23 cellular contexts compared by ENCODE assay signal in genomic region chr12:32834122-32834521, GRCh38.
DNase-seq lines count a peak whose midpoint lies in the region; ATAC-seq and TF ChIP-seq lines count a peak whose summit lies in the region.
"Had no signal": no experiment of that assay in that cellular context is flagged by ENCODE, and none has a peak within 500 bp of the region (broad histone marks: within the 10 kb centered on the region; RNA-seq: fewer than 3 reads in every experiment).

No MANE protein-coding gene starts in this region.

- no peak overlapping the region for H4K8ac ChIP-seq in H9 (replicated peaks; ENCODE audit: insufficient read length, low read depth, low read length)

- H3K9me3 ChIP-seq in heart left ventricle, result no peaks in the 10 kb centered on the region
- no peaks in the 10 kb centered on the region for H3K9me3 ChIP-seq in right cardiac atrium (ENCODE audit: control insufficient read depth, low read length)
- no peaks in the 10 kb centered on the region for H3K9me3 ChIP-seq in Caco-2
- no peaks in the 10 kb centered on the region for H3K9me3 ChIP-seq in H9 (ENCODE audit: control insufficient read depth, low read depth, low read length)
- no peaks in the 10 kb centered on the region for H3K9me3 ChIP-seq in colonic mucosa
- H3K9me3 ChIP-seq: A549, BE2C had no signal

- H3K56ac ChIP-seq in H9 (ENCODE audit: insufficient read length, low read depth, low read length), result no peak overlapping the region

- no peak overlapping the region for H2BK15ac ChIP-seq in H9 (ENCODE audit: low read depth, low read length)

- H3K79me2 ChIP-seq in H9 (ENCODE audit: insufficient read depth, low read length), result no peaks in the 10 kb centered on the region

- peak in 2 of 4 donors; percentile 15 to 55 for ATAC-seq in heart left ventricle
- ATAC-seq in right cardiac atrium, result no peak
- peak; percentile 60; the same call in 1 of the 2 replicates for ATAC-seq in WTC11
- ATAC-seq in left colon, result no peak
- ATAC-seq in HG02870 (IDR thresholded peaks at IDR 0.05; ENCODE audit: unreplicated experiment), result no peak
- ATAC-seq: A549, HCT116 had no signal

- H3K4me3 Mint-ChIP-seq in Caco-2 (ENCODE audit: unreplicated experiment) (no peak overlapping the region), H9 (no peak overlapping the region), WTC11 (no peak overlapping the region)
- H3K4me3 Mint-ChIP-seq: CD14-positive monocyte; CD4-positive, alpha-beta T cell; CD8-positive, alpha-beta memory T cell had no signal

- H3K4ac ChIP-seq in H9 (ENCODE audit: low read depth, low read length), result no peak overlapping the region

- H3K27me3 Mint-ChIP-seq in Caco-2 (ENCODE audit: insufficient read depth, unreplicated experiment), result no peaks in the 10 kb centered on the region
- H3K27me3 Mint-ChIP-seq in H9 (ENCODE audit: low read depth), result no peaks in the 10 kb centered on the region
- no peaks in the 10 kb centered on the region for H3K27me3 Mint-ChIP-seq in WTC11 (ENCODE audit: low read depth)
- H3K27me3 Mint-ChIP-seq: CD8-positive, alpha-beta memory T cell had no signal

- H3K27ac ChIP-seq in heart left ventricle, result peak overlapping the region in 8 of 12 donors; percentile 11 to 58 (median 26)
- no peak overlapping the region for H3K27ac ChIP-seq in right cardiac atrium (ENCODE audit: low read length)
- H3K27ac ChIP-seq in H9 (ENCODE audit: insufficient read length, low read depth, low read length), result no peak overlapping the region
- H3K27ac ChIP-seq in colonic mucosa, result no peak overlapping the region
- H3K27ac ChIP-seq: A549; BLaER1 treated with 17β-estradiol and CSF1 and Interleukin-3, amounts not matched to agents 10 nM and 100 nM had no signal

- POLR2A ChIA-PET in Caco-2 (lab: Charles Lee) (no interaction called here), WTC11 (lab: Charles Lee) (no interaction called here)

- H2BK20ac ChIP-seq in H9 (ENCODE audit: low read depth, low read length, poor library complexity, severe bottlenecking), result no peak overlapping the region

- no peak overlapping the region for H2BK12ac ChIP-seq in H9 (ENCODE audit: insufficient read length, low read depth, low read length)

- no peaks in the 10 kb centered on the region for H3K27me3 ChIP-seq in heart left ventricle
- no peaks in the 10 kb centered on the region for H3K27me3 ChIP-seq in right cardiac atrium (ENCODE audit: control insufficient read depth, insufficient read depth)
- H3K27me3 ChIP-seq in Caco-2 (replicated peaks; ENCODE audit: control insufficient read depth, insufficient read depth, low read length), result no peaks in the 10 kb centered on the region
- H3K27me3 ChIP-seq in H9 (ENCODE audit: insufficient read depth, low read length), result no peaks in the 10 kb centered on the region
- no peaks in the 10 kb centered on the region for H3K27me3 ChIP-seq in colonic mucosa
- H3K27me3 ChIP-seq: BE2C; BLaER1 treated with 17β-estradiol and CSF1 and Interleukin-3, amounts not matched to agents 10 nM and 100 nM had no signal

- peaks cover 16% of the 10 kb centered on the region for H3K4me1 Mint-ChIP-seq in Caco-2 (ENCODE audit: low read depth, unreplicated experiment)
- H3K4me1 Mint-ChIP-seq in H9, result peaks cover 23 to 29% of the 10 kb centered on the region in 2 experiments
- peaks cover 31% of the 10 kb centered on the region for H3K4me1 Mint-ChIP-seq in WTC11
- H3K4me1 Mint-ChIP-seq: CD14-positive monocyte; CD8-positive, alpha-beta memory T cell had no signal

- H3K27ac Mint-ChIP-seq in Caco-2 (ENCODE audit: unreplicated experiment) (peak overlapping the region; percentile 54), H9 (peak overlapping the region; percentile 3 to 62 (median 45); a peak in 5 of 7 replicates), WTC11 (peak overlapping the region; percentile 48)
- H3K27ac Mint-ChIP-seq: CD4-positive, alpha-beta T cell; CD8-positive, alpha-beta memory T cell had no signal

- no TSS peak for BruUV-seq in Caco-2 (replicated peaks; lab: Mats Ljungman, UMichigan)

- DNase-seq in heart left ventricle, result no peak
- DNase-seq in right cardiac atrium, result no peak
- DNase-seq in Caco-2, result no peak
- no peak for DNase-seq in H9
- no peak for DNase-seq in WTC11 (ENCODE audit: low spot score)
- DNase-seq in left colon, result no peak
- DNase-seq in colonic mucosa, result no peak
- DNase-seq: 8988T; ACHN; AML-193; BE2C; Calu3; CD4-positive, alpha-beta T cell; CD8-positive, alpha-beta memory T cell; DMS53; DMS79 treated with DMSO at 0.1 percent for 48 hours; GF-D8; H7 had no signal

- no peak overlapping the region for H2AFZ ChIP-seq in H9 (ENCODE audit: low read length)

- H3K4me2 ChIP-seq in H9 (ENCODE audit: insufficient read depth, insufficient read length, low read length), result no peak overlapping the region
- H3K4me2 ChIP-seq: A549; BLaER1 treated with 17β-estradiol and CSF1 and Interleukin-3, amounts not matched to agents 10 nM and 100 nM had no signal

- no peaks in the 10 kb centered on the region for H3K23me2 ChIP-seq in H9 (ENCODE audit: insufficient read length, low read depth, low read length, poor library complexity, severe bottlenecking)

- no peak overlapping the region for H4K5ac ChIP-seq in H9 (ENCODE audit: insufficient read length, low read depth, low read length)

- no peaks in the 10 kb centered on the region for H3K9me3 Mint-ChIP-seq in Caco-2 (ENCODE audit: unreplicated experiment)
- no peaks in the 10 kb centered on the region for H3K9me3 Mint-ChIP-seq in H9
- H3K9me3 Mint-ChIP-seq in WTC11, result peaks cover 9% of the 10 kb centered on the region
- H3K9me3 Mint-ChIP-seq: CD14-positive monocyte; CD4-positive, alpha-beta T cell had no signal

- H3K4me1 ChIP-seq in heart left ventricle (peaks cover 0 to 21% (median 0%) of the 10 kb centered on the region in 12 donors), right cardiac atrium (ENCODE audit: control insufficient read depth, insufficient read depth, low read length) (no peaks in the 10 kb centered on the region), Caco-2 (peaks cover 9% of the 10 kb centered on the region), H9 (ENCODE audit: insufficient read depth, low read length) (peaks cover 6% of the 10 kb centered on the region; the same call in 1 of the 2 replicates), colonic mucosa (no peaks in the 10 kb centered on the region)
- H3K4me1 ChIP-seq: A549; BE2C; BLaER1 treated with 17β-estradiol and CSF1 and Interleukin-3, amounts not matched to agents 10 nM and 100 nM had no signal

- H3K18ac ChIP-seq in H9 (ENCODE audit: insufficient read length, low read depth, low read length), result no peak overlapping the region

- WGBS in heart left ventricle, 4 donors, result 45 to 54% (median 53%) methylated on average over 2 of the region's 2 CpGs
- WGBS in right cardiac atrium, result 78% methylated on average over 2 of the region's 2 CpGs
- WGBS in H9 (ENCODE audit: extremely low coverage, insufficient read length, low lambda C conversion rate), result no CpG with 5 or more reads among the region's 2 CpGs

- TF ChIP-seq POLR2A in heart left ventricle (IDR thresholded peaks at IDR 0.05), result peak in 1 of 2 donors; percentile 22

- no peaks in the 10 kb centered on the region for H3K79me1 ChIP-seq in H9 (ENCODE audit: insufficient read depth, low read depth, low read length, poor library complexity, severe bottlenecking)

- H3T11ph ChIP-seq in H9 (ENCODE audit: low read length), result no peak overlapping the region

- no peak overlapping the region for H3K4me3 ChIP-seq in heart left ventricle
- H3K4me3 ChIP-seq in right cardiac atrium (ENCODE audit: low read length), result no peak overlapping the region
- no peak overlapping the region for H3K4me3 ChIP-seq in Caco-2 (ENCODE audit: low read depth, low read length)
- no peak overlapping the region for H3K4me3 ChIP-seq in colonic mucosa
- H3K4me3 ChIP-seq: A549; BLaER1 treated with 17β-estradiol and CSF1 and Interleukin-3, amounts not matched to agents 10 nM and 100 nM had no signal

- TF ChIP-seq CTCF in heart left ventricle (IDR thresholded peaks at IDR 0.05) (no peak), Caco-2 (IDR thresholded peaks at IDR 0.05; ENCODE audit: insufficient read depth in 1 of 2, low read depth in 1 of 2, low read length in 1 of 2, severe bottlenecking in 1 of 2, unreplicated experiment in 1 of 2) (no peak), H9 (conservative IDR thresholded peaks at IDR 0.05) (no peak), WTC11 (IDR thresholded peaks at IDR 0.05) (no peak), colonic mucosa (IDR thresholded peaks at IDR 0.05) (no peak)

- no peak overlapping the region for H4K91ac ChIP-seq in H9 (ENCODE audit: insufficient read length, low read depth, low read length)

- H2AK5ac ChIP-seq in H9 (ENCODE audit: insufficient read length, low read length), result no peak overlapping the region

- intact Hi-C loops in heart left ventricle (cut with DNase I), result no loop called here
- intact Hi-C loops in right cardiac atrium (cut with DNase I), result no loop called here
- intact Hi-C loops in Caco-2 (cut with micrococcal nuclease; ENCODE audit: unreplicated experiment), result no loop called here
- intact Hi-C loops in left colon (cut with DNase I, micrococcal nuclease), result no loop called here
- intact Hi-C loops in colonic mucosa (cut with DNase I), result no loop called here

- H3K36me3 Mint-ChIP-seq in Caco-2 (ENCODE audit: insufficient read depth, unreplicated experiment) (peaks cover 99% of the 10 kb centered on the region), H9 (ENCODE audit: insufficient read depth in 1 of 3, low read depth in 3 of 3) (peaks cover 0 to 11% (median 0%) of the 10 kb centered on the region in 3 experiments; a peak in 2 of 7 replicates), WTC11 (peaks cover 11% of the 10 kb centered on the region)
- H3K36me3 Mint-ChIP-seq: CD8-positive, alpha-beta memory T cell had no signal

- H3K14ac ChIP-seq in H9 (ENCODE audit: insufficient read depth, low read length), result no peak overlapping the region

- CTCF ChIA-PET in Caco-2 (lab: Charles Lee), result no interaction called here
- CTCF ChIA-PET in WTC11 (lab: Charles Lee), result no interaction called here

- H4K20me1 ChIP-seq in H9 (ENCODE audit: control insufficient read depth, insufficient read depth, insufficient read length), result no peaks in the 10 kb centered on the region
- H4K20me1 ChIP-seq: BLaER1 treated with 17β-estradiol and CSF1 and Interleukin-3, amounts not matched to agents 10 nM and 100 nM had no signal

- no peak overlapping the region for H2BK120ac ChIP-seq in H9 (ENCODE audit: low read depth, low read length, poor library complexity, severe bottlenecking)

- peaks cover 0 to 40% (median 0%) of the 10 kb centered on the region in 9 donors for H3K36me3 ChIP-seq in heart left ventricle
- H3K36me3 ChIP-seq in Caco-2 (ENCODE audit: control insufficient read depth, insufficient read depth, low read length), result peaks cover 5% of the 10 kb centered on the region
- H3K36me3 ChIP-seq in colonic mucosa, result no peaks in the 10 kb centered on the region
- H3K36me3 ChIP-seq: BE2C; BLaER1 treated with 17β-estradiol and CSF1 and Interleukin-3, amounts not matched to agents 10 nM and 100 nM had no signal

- H2BK5ac ChIP-seq in H9 (ENCODE audit: insufficient read length, low read length), result no peak overlapping the region

- no peak overlapping the region for H3K23ac ChIP-seq in H9 (ENCODE audit: insufficient read length, low read depth, low read length)

- H3K9ac ChIP-seq in H9 (ENCODE audit: extremely low read depth, insufficient read length, low read length) (no peak overlapping the region), colonic mucosa (ENCODE audit: low read depth in 2 of 2, low read length in 2 of 2) (no peak overlapping the region)
- H3K9ac ChIP-seq: BLaER1 treated with 17β-estradiol and CSF1 and Interleukin-3, amounts not matched to agents 10 nM and 100 nM had no signal

Comparison
In these comparisons a context has a peak if more than half of its experiments do, and no peak if none do; other contexts are left out.
1. H3K27ac ChIP-seq: peak in heart left ventricle (8 of 12); none in right cardiac atrium (single experiment), H9 (single experiment) and colonic mucosa (single experiment).
2. Peak in every context shown above with its lines, with median percentiles within 50 percentile points of each other: H3K27ac Mint-ChIP-seq.